ENCODE assay signal across 1 cellular context in genomic region chr5:175887463-175887862, GRCh38.
TF ChIP-seq lines count a peak whose summit lies in the region.

No MANE protein-coding gene starts in this region.

TF ChIP-seq in GM23338, 12 proteins besides CTCF, POLR2A, EP300 and RAD21 (continued from another document):
- no peak for TF ChIP-seq ZNF462 (CRISPR knock-in tag; IDR thresholded peaks at IDR 0.05)
- no peak for TF ChIP-seq CREB1 (CRISPR knock-in tag; IDR thresholded peaks at IDR 0.05; ENCODE audit: low read depth)
- TF ChIP-seq JUNB (IDR thresholded peaks at IDR 0.05; ENCODE audit: unreplicated experiment): no peak
- TF ChIP-seq STAT1 (IDR thresholded peaks at IDR 0.05; ENCODE audit: unreplicated experiment): no peak
- no peak for TF ChIP-seq EZH2 (IDR thresholded peaks at IDR 0.05; ENCODE audit: low read depth, unreplicated experiment)
- no peak for TF ChIP-seq ZNF331 (CRISPR knock-in tag; IDR thresholded peaks at IDR 0.05; ENCODE audit: low read depth)
- no peak for TF ChIP-seq EZH2phosphoT487 (IDR thresholded peaks at IDR 0.05; ENCODE audit: unreplicated experiment)
- TF ChIP-seq POLR2AphosphoS5 (IDR thresholded peaks at IDR 0.05; ENCODE audit: low read depth): no peak
- no peak for TF ChIP-seq REST (IDR thresholded peaks at IDR 0.05; ENCODE audit: unreplicated experiment)
